8 cellular contexts compared by ENCODE assay signal in genomic region chr1:84298336-84298687, GRCh38. TPM values are rescaled to one million over a fixed set of nuclear protein-coding genes. Genes with fewer than 3 reads are reported as not detected.
DNase-seq lines count a peak whose midpoint lies in the region; ATAC-seq and TF ChIP-seq lines count a peak whose summit lies in the region.

No MANE protein-coding gene starts in this region.

- peak; percentile 49 for ATAC-seq in GM19043 (IDR thresholded peaks at IDR 0.05; ENCODE audit: low read depth, unreplicated experiment)
- peak; percentile 77 for ATAC-seq in HG03175 (IDR thresholded peaks at IDR 0.05; ENCODE audit: unreplicated experiment)

- DNase-seq in CD8-positive, alpha-beta memory T cell, result peak in 4 of 5 donors; percentile 17 to 63 (median 49)
- peak; percentile 49 for DNase-seq in RKO (ENCODE audit: low spot score)
- DNase-seq in activated gamma-delta T cell treated with Interleukin-2 at 50 U/mL for 16 hours, result peak; percentile 20
- peak; percentile 47 for DNase-seq in foreskin melanocyte
- DNase-seq in neural crest cell (ENCODE audit: low read depth, low spot score), result peak; percentile 40
- DNase-seq in ureter (ENCODE audit: low spot score), result peak; percentile 51

- H3K27ac ChIP-seq in CD8-positive, alpha-beta memory T cell (ENCODE audit: low read depth, low read length), result no peak overlapping the region

- H3K4me1 ChIP-seq in CD8-positive, alpha-beta memory T cell (ENCODE audit: insufficient read depth, low read length), result peaks cover 16% of the 10 kb centered on the region

- peaks cover 0 to 10% (median 4%) of the 10 kb centered on the region in 3 donors for H3K36me3 Mint-ChIP-seq in CD8-positive, alpha-beta memory T cell
- H3K36me3 Mint-ChIP-seq in neural crest cell (ENCODE audit: low read depth), result peaks cover 4% of the 10 kb centered on the region

- POLR2A ChIA-PET in CD8-positive, alpha-beta memory T cell (lab: Charles Lee), result no interaction called here

- H3K9me3 ChIP-seq in CD8-positive, alpha-beta memory T cell (ENCODE audit: low read length), result no peaks in the 10 kb centered on the region

- H3K36me3 ChIP-seq in CD8-positive, alpha-beta memory T cell (ENCODE audit: insufficient read depth, low read length), result no peaks in the 10 kb centered on the region

- H3K9me3 Mint-ChIP-seq in CD8-positive, alpha-beta memory T cell, result peaks cover 0 to 2% (median 0%) of the 10 kb centered on the region in 5 donors
- peaks cover 3% of the 10 kb centered on the region for H3K9me3 Mint-ChIP-seq in neural crest cell

- peak overlapping the region; percentile 64 for H3K4me3 ChIP-seq in CD8-positive, alpha-beta memory T cell (ENCODE audit: low read length)

- H3K27me3 ChIP-seq in CD8-positive, alpha-beta memory T cell (ENCODE audit: insufficient read depth, low read length, poor library complexity, severe bottlenecking), result no peaks in the 10 kb centered on the region

- peaks cover 24 to 46% (median 28%) of the 10 kb centered on the region in 3 donors for H3K4me1 Mint-ChIP-seq in CD8-positive, alpha-beta memory T cell
- peaks cover 44% of the 10 kb centered on the region for H3K4me1 Mint-ChIP-seq in neural crest cell

- CTCF ChIA-PET in CD8-positive, alpha-beta memory T cell (lab: Charles Lee), result interaction anchor here (0.9 kb wide), 1 partner anchor 134 kb away, joined by 3 read pairs; no protein-coding TSS in a partner anchor

- peak overlapping the region; percentile 81 to 93 (median 89) for H3K4me3 Mint-ChIP-seq in CD8-positive, alpha-beta memory T cell
- H3K4me3 Mint-ChIP-seq in neural crest cell, result peak overlapping the region; percentile 86

- no peak for TF ChIP-seq CTCF in neural crest cell (conservative IDR thresholded peaks at IDR 0.05)

- peak overlapping the region in 4 of 8 donors; percentile 8 to 75 (median 34) for H3K27ac Mint-ChIP-seq in CD8-positive, alpha-beta memory T cell
- no peak overlapping the region for H3K27ac Mint-ChIP-seq in neural crest cell (ENCODE audit: unreplicated experiment)

- peaks cover 18 to 26% of the 10 kb centered on the region in 2 donors for H3K27me3 Mint-ChIP-seq in CD8-positive, alpha-beta memory T cell
- H3K27me3 Mint-ChIP-seq in neural crest cell (ENCODE audit: low read depth), result no peaks in the 10 kb centered on the region

RNA-seq across cellular contexts. Expression of gene SAMD13, which starts 3.2 kb away (rescaled TPM):
- total RNA-seq in CD8-positive, alpha-beta memory T cell, result under 1 TPM; 0.35 to 0.39 TPM
- 0.48 TPM for polyA plus RNA-seq in CD8-positive, alpha-beta memory T cell
- total RNA-seq in neural crest cell, result 2.1 and 2.3 TPM in 2 replicates
- 4.7 TPM for total RNA-seq in ureter
